1 cellular context compared by ENCODE assay signal in genomic region chr9:123556464-123557435, GRCh38.
TF ChIP-seq lines count a peak whose summit lies in the region.

No MANE protein-coding gene starts in this region.

TF ChIP-seq in K562, 482 proteins besides CTCF, POLR2A, EP300 and RAD21 (continued from another document and continues in another):
- peak; percentile 82 for TF ChIP-seq MGA (IDR thresholded peaks at IDR 0.05)
- peak in 1 of 2 experiments; percentile 9 for TF ChIP-seq E2F6 (IDR thresholded peaks at IDR 0.05; ENCODE audit: borderline replicate concordance in 1 of 2, extremely low read depth in 1 of 2, insufficient read depth in 1 of 2, insufficient read length in 1 of 2, low read depth in 1 of 2, low read length in 1 of 2, poor library complexity in 1 of 2, severe bottlenecking in 1 of 2)
- peak; percentile 56; the same call in 1 of the 2 replicates for TF ChIP-seq ZNF766 (CRISPR knock-in tag; conservative IDR thresholded peaks at IDR 0.05)
- no peak; the same call in 1 of the 2 replicates for TF ChIP-seq MAX (CRISPR knock-in tag; IDR thresholded peaks at IDR 0.05)
- no peak for TF ChIP-seq TFE3 (CRISPR knock-in tag; IDR thresholded peaks at IDR 0.05)
- no peak for TF ChIP-seq ZBTB40 (IDR thresholded peaks at IDR 0.05)
- TF ChIP-seq ZBTB40 (CRISPR knock-in tag; IDR thresholded peaks at IDR 0.05): no peak
- TF ChIP-seq IRF1 (CRISPR knock-in tag; IDR thresholded peaks at IDR 0.05; ENCODE audit: borderline replicate concordance): no peak
- TF ChIP-seq IFI16 (CRISPR knock-in tag; IDR thresholded peaks at IDR 0.05): no peak
- no peak for TF ChIP-seq ZBTB34 (CRISPR knock-in tag; IDR thresholded peaks at IDR 0.05)
- TF ChIP-seq ARNT (IDR thresholded peaks at IDR 0.05): no peak
- TF ChIP-seq NCOA2 (IDR thresholded peaks at IDR 0.05; ENCODE audit: partially characterized antibody in 2 of 2): no peak
- no peak for TF ChIP-seq EWSR1 (IDR thresholded peaks at IDR 0.05; ENCODE audit: borderline replicate concordance, low read depth, partially characterized antibody)
- 0 out of 4 replicates have a peak, but pooled peaks of 1 of the 2 experiments have one; percentile 12 for TF ChIP-seq KDM1A (IDR thresholded peaks at IDR 0.05)
- no peak for TF ChIP-seq SIN3A (IDR thresholded peaks at IDR 0.05; ENCODE audit: borderline replicate concordance in 2 of 2, control insufficient read depth in 1 of 2, low read depth in 2 of 2, low read length in 2 of 2)
- no peak for TF ChIP-seq ZNF512 (tag; IDR thresholded peaks at IDR 0.05)
- TF ChIP-seq NCOA1 (IDR thresholded peaks at IDR 0.05; ENCODE audit: low read depth): no peak
- TF ChIP-seq ZNF589 (CRISPR knock-in tag; IDR thresholded peaks at IDR 0.05; ENCODE audit: low read depth): peak; percentile 88; the same call in 1 of the 2 replicates
- no peak for TF ChIP-seq ZNF253 (CRISPR knock-in tag; conservative IDR thresholded peaks at IDR 0.05)
- no peak for TF ChIP-seq PTRF (tag; IDR thresholded peaks at IDR 0.05)
- no peak for TF ChIP-seq BCOR (IDR thresholded peaks at IDR 0.05)
- peak in 1 of 2 experiments; percentile 50; a peak in 1 of 4 replicates for TF ChIP-seq TRIM24 (IDR thresholded peaks at IDR 0.05)
- TF ChIP-seq ZNF707 (CRISPR knock-in tag; conservative IDR thresholded peaks at IDR 0.05): no peak
- TF ChIP-seq ZNF24 (IDR thresholded peaks at IDR 0.05): no peak
- no peak for TF ChIP-seq NFXL1 (CRISPR knock-in tag; IDR thresholded peaks at IDR 0.05)
